ENCODE assay signal across 8 cellular contexts in genomic region chr10:38038107-38038931, GRCh38. TPM values are rescaled to one million over a fixed set of nuclear protein-coding genes. Genes with fewer than 3 reads are reported as not detected.
DNase-seq lines count a peak whose midpoint lies in the region; ATAC-seq, FAIRE-seq and TF ChIP-seq lines count a peak whose summit lies in the region.

No MANE protein-coding gene starts in this region.

- H3K9ac ChIP-seq in PC-3 (ENCODE audit: low read length): no peak overlapping the region

- CTCF ChIA-PET in PC-3 (lab: Charles Lee): no interaction called here

- peaks cover 51% of the 10 kb centered on the region for H3K36me3 ChIP-seq in lower lobe of right lung
- H3K36me3 ChIP-seq in PC-3 (ENCODE audit: low read depth, low read length): peaks cover 54% of the 10 kb centered on the region

- H3K79me2 ChIP-seq in PC-3 (ENCODE audit: low read length): no peaks in the 10 kb centered on the region

- ATAC-seq in GM18861 (IDR thresholded peaks at IDR 0.05; ENCODE audit: unreplicated experiment) (peak; percentile 94), lower lobe of right lung (no peak), PC-3 (no peak)

- H3K4me1 ChIP-seq in lower lobe of right lung (peaks cover 10% of the 10 kb centered on the region), PC-3 (ENCODE audit: insufficient read depth, low read length) (no peaks in the 10 kb centered on the region)

- no peak overlapping the region for H3K27ac ChIP-seq in lower lobe of right lung
- no peak overlapping the region for H3K27ac ChIP-seq in PC-3 (ENCODE audit: low read length)

- H3K9me2 ChIP-seq in PC-3 (replicated peaks; ENCODE audit: low read length): no peaks in the 10 kb centered on the region

- no peaks in the 10 kb centered on the region for H4K20me1 ChIP-seq in PC-3 (ENCODE audit: low read length)

- no peak for TF ChIP-seq CTCF in lower lobe of right lung (IDR thresholded peaks at IDR 0.05)
- no peak for TF ChIP-seq CTCF in PC-3 (conservative IDR thresholded peaks at IDR 0.05; ENCODE audit: low read depth, low read length)

- H3K4me3 ChIP-seq in lower lobe of right lung (peak overlapping the region; percentile 36), PC-3 (ENCODE audit: low read length) (no peak overlapping the region)

- no peaks in the 10 kb centered on the region for H3F3A ChIP-seq in PC-3 (ENCODE audit: low read length, unreplicated experiment)

- no TSS peak for BruUV-seq in PC-3 (replicated peaks; lab: Mats Ljungman, UMichigan)

- H3K27me3 ChIP-seq in lower lobe of right lung (ENCODE audit: low read depth) (no peaks in the 10 kb centered on the region), PC-3 (ENCODE audit: low read length) (no peaks in the 10 kb centered on the region)

- TF ChIP-seq POLR2A in H54 (IDR thresholded peaks at IDR 0.05; ENCODE audit: low read depth, low read length): no peak

- POLR2A ChIA-PET in PC-3 (lab: Charles Lee; ENCODE audit: unreplicated experiment): no interaction called here

- no peak overlapping the region for H2AFZ ChIP-seq in PC-3 (ENCODE audit: low read length)

- peak; percentile 72 for FAIRE-seq in H54 (lab: Jason Lieb, UNC)

- intact Hi-C loops in lower lobe of right lung (cut with DNase I) (no loop called here), PC-3 (cut with micrococcal nuclease) (no loop called here)

- DNase-seq in H54 (ENCODE audit: insufficient read length, low spot score) (peak; percentile 5), NAMALWA (ENCODE audit: low spot score) (peak; percentile 62), lower lobe of right lung (no peak), H4 (ENCODE audit: low spot score) (no peak), PC-3 (no peak), DMS 273 (lab: John Stamatoyannopoulos, UW; ENCODE audit: unreplicated experiment) (no peak)
- DNase-seq in stimulated activated CD4-positive, alpha-beta T cell treated with anti-CD3 and anti-CD28 coated beads, Interleukin-4, amount 100 ng/mL, for 24 hours: no peak

- no peak overlapping the region for H3K4me2 ChIP-seq in PC-3 (ENCODE audit: low read length)

- H3K9me3 ChIP-seq in lower lobe of right lung: no peaks in the 10 kb centered on the region
- no peaks in the 10 kb centered on the region for H3K9me3 ChIP-seq in PC-3 (ENCODE audit: low read length)

RNA-seq across cellular contexts. Expression of gene ZNF33A, which starts 27.8 kb away (rescaled TPM):
- total RNA-seq in lower lobe of right lung (30.2 TPM), PC-3 (2014; rRNA removed) (18.0 and 21.1 TPM in 2 replicates)
- total RNA-seq in H4 (2014; rRNA removed; shearing (Covaris generic)): 14.4 and 15.5 TPM in 2 replicates

RNA-seq across cellular contexts. Expression of gene ZNF37A, which starts 55.8 kb away (rescaled TPM):
- total RNA-seq in lower lobe of right lung: 16.6 TPM
- total RNA-seq in H4 (2014; rRNA removed; shearing (Covaris generic)): 0.25 and 0.97 TPM in 2 replicates
- total RNA-seq in PC-3 (2014; rRNA removed): 19.7 and 25.7 TPM in 2 replicates

Comparison
In these comparisons a context has a peak if more than half of its experiments do, and no peak if none do; other contexts are left out.
1. DNase-seq: peak in H54 (single experiment) and NAMALWA (single experiment); none in lower lobe of right lung (single experiment), H4 (single experiment), PC-3 (single experiment), DMS 273 (single experiment) and stimulated activated CD4-positive, alpha-beta T cell treated with anti-CD3 and anti-CD28 coated beads, Interleukin-4, amount 100 ng/mL, for 24 hours (single experiment).